Comparison of ENCODE assay signal across 12 cellular contexts in the genomic region with DNA sequence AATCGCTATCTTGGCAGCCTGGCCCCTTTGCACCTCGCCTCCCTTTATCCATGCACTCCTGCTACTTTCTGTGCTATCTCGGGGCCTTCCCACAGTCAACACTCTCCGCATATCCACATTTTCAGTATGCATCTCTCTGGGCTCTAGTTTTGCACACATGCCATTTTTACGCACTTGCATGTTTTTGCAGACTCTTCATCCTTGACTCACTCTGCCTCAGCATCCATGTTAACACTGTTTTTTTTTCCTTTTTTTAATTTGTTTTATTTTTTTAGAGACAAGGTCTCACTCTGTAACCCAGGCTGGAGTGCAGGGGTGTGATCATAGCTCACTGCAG. TPM values are rescaled to one million over a fixed set of nuclear protein-coding genes. Genes with fewer than 3 reads are reported as not detected.
DNase-seq lines count a peak whose midpoint lies in the region; ATAC-seq and TF ChIP-seq lines count a peak whose summit lies in the region.
"Had no signal": no experiment of that assay in that cellular context is flagged by ENCODE, and none has a peak within 500 bp of the region (broad histone marks: within the 10 kb centered on the region; RNA-seq: fewer than 3 reads in every experiment).

No MANE protein-coding gene starts in this region.

- peaks cover 10% of the 10 kb centered on the region for H3K36me3 Mint-ChIP-seq in brain

- peaks cover 5% of the 10 kb centered on the region for H3K27me3 Mint-ChIP-seq in brain
- H3K27me3 Mint-ChIP-seq: effector memory CD8-positive, alpha-beta T cell had no signal

- H3K9me3 ChIP-seq in iPS-20b (ENCODE audit: insufficient read depth, low read depth, low read length) (no peaks in the 10 kb centered on the region), subcutaneous abdominal adipose tissue (ENCODE audit: control insufficient read depth in 5 of 5, low read length in 5 of 5) (no peaks in the 10 kb centered on the region), ascending aorta (no peaks in the 10 kb centered on the region)

- H3K4me3 Mint-ChIP-seq in brain, result peak overlapping the region; percentile 58 to 89 (median 79)
- H3K4me3 Mint-ChIP-seq: effector memory CD8-positive, alpha-beta T cell had no signal

- peaks cover 81% of the 10 kb centered on the region for H3K4me1 Mint-ChIP-seq in brain

- H3K9ac ChIP-seq in iPS-20b (ENCODE audit: low read depth, low read length) (peak overlapping the region; percentile 47; the same call in 1 of the 2 replicates), subcutaneous abdominal adipose tissue (ENCODE audit: low read length in 5 of 5) (no peak overlapping the region)

- H3K36me3 ChIP-seq in H7 (replicated peaks; ENCODE audit: control insufficient read depth, insufficient read depth, low read length) (no peaks in the 10 kb centered on the region), iPS-20b (ENCODE audit: insufficient read depth, low read depth, low read length) (no peaks in the 10 kb centered on the region), subcutaneous abdominal adipose tissue (ENCODE audit: control insufficient read depth in 5 of 5, insufficient read depth in 5 of 5, low read length in 5 of 5) (peaks cover 0 to 14% (median 5%) of the 10 kb centered on the region in 5 donors), ascending aorta (no peaks in the 10 kb centered on the region)

- intact Hi-C loops in ascending aorta (cut with DNase I), result loop anchor here (10.0 kb wide), 1 partner anchor 352 kb away; a partner anchor contains a TSS

- H3K27ac ChIP-seq in iPS-20b (ENCODE audit: low read length), result no peak overlapping the region
- H3K27ac ChIP-seq in subcutaneous abdominal adipose tissue (ENCODE audit: low read depth, low read length), result peak overlapping the region; percentile 23
- H3K27ac ChIP-seq in ascending aorta, result peak overlapping the region in 1 of 2 donors; percentile 45

- H3K4me1 ChIP-seq in iPS-20b (ENCODE audit: insufficient read depth, low read length) (peaks cover 23% of the 10 kb centered on the region; the same call in 1 of the 2 replicates), subcutaneous abdominal adipose tissue (ENCODE audit: control insufficient read depth in 5 of 5, insufficient read depth in 5 of 5, low read length in 5 of 5) (peaks cover 13 to 62% (median 55%) of the 10 kb centered on the region in 5 donors), ascending aorta (peaks cover 15 to 24% of the 10 kb centered on the region in 2 donors)

- DNase-seq in H7, result no peak
- DNase-seq in germinal center (ENCODE audit: low spot score), result no peak
- DNase-seq in activated CD8-positive, alpha-beta memory T cell treated with anti-CD3 and anti-CD28 coated beads for 24 hours, result no peak
- no peak for DNase-seq in ascending aorta (ENCODE audit: low spot score in 2 of 2)
- DNase-seq: activated T-cell treated with anti-CD3 and anti-CD28 coated beads, Interleukin-2, amount 50 U/mL, for 48 hours; effector memory CD8-positive, alpha-beta T cell had no signal

- H3K9me3 Mint-ChIP-seq in brain, result peaks cover 0 to 4% (median 0%) of the 10 kb centered on the region in 5 experiments
- H3K9me3 Mint-ChIP-seq: effector memory CD8-positive, alpha-beta T cell had no signal

- no peak for TF ChIP-seq CTCF in brain (conservative IDR thresholded peaks at IDR 0.05)
- TF ChIP-seq CTCF in ascending aorta (IDR thresholded peaks at IDR 0.05), result no peak

- H3K27me3 ChIP-seq in H7 (ENCODE audit: control insufficient read depth, insufficient read depth, low read length) (no peaks in the 10 kb centered on the region), iPS-20b (ENCODE audit: insufficient read depth, low read length) (no peaks in the 10 kb centered on the region), subcutaneous abdominal adipose tissue (ENCODE audit: control insufficient read depth in 5 of 5, insufficient read depth in 4 of 5, low read length in 5 of 5) (peaks cover 0 to 6% (median 0%) of the 10 kb centered on the region in 5 donors), ascending aorta (no peaks in the 10 kb centered on the region)

- H3K27ac Mint-ChIP-seq in brain, result peak overlapping the region; percentile 84 to 97 (median 95)
- H3K27ac Mint-ChIP-seq: effector memory CD8-positive, alpha-beta T cell had no signal

- H3K4me3 ChIP-seq in H7 (ENCODE audit: insufficient read depth, low read depth, low read length) (peak overlapping the region; percentile 29), iPS-20b (ENCODE audit: low read length) (peak overlapping the region; percentile 45), subcutaneous abdominal adipose tissue (ENCODE audit: low read depth in 1 of 5, low read length in 5 of 5) (peak overlapping the region; percentile 29 to 49 (median 36)), ascending aorta (peak overlapping the region in 1 of 2 donors; percentile 50)

- no peak for ATAC-seq in GM21723 (IDR thresholded peaks at IDR 0.05; ENCODE audit: unreplicated experiment)
- ATAC-seq: effector memory CD8-positive, alpha-beta T cell had no signal

RNA-seq across cellular contexts. Expression of a gene that starts 2.5 kb away (rescaled TPM):
- total RNA-seq in H7 (2014; rRNA removed; shearing (Covaris generic)), result 1.7 and 2.4 TPM in 2 replicates
- 3.6 TPM for polyA plus RNA-seq in brain (ENCODE audit: insufficient read depth, low read depth, low replicate concordance)
- total RNA-seq in ascending aorta, result 0.32 TPM

RNA-seq across cellular contexts. Expression of a gene that starts 21.3 kb away (rescaled TPM):
- 0.78 and 1.8 TPM in 2 replicates for total RNA-seq in H7 (2014; rRNA removed; shearing (Covaris generic))
- polyA plus RNA-seq in brain (ENCODE audit: insufficient read depth, low read depth, low replicate concordance), result 3.1 TPM
- total RNA-seq in ascending aorta, result not detected
- total RNA-seq: lung microvascular endothelial cell, M059J had no signal

RNA-seq across cellular contexts. Expression of a gene that starts 23.4 kb away (rescaled TPM):
- 4.5 and 4.6 TPM in 2 replicates for total RNA-seq in H7 (2014; rRNA removed; shearing (Covaris generic))
- polyA plus RNA-seq in brain (ENCODE audit: insufficient read depth, low read depth, low replicate concordance), result 4.7 TPM
- 85.9 TPM for total RNA-seq in ascending aorta

RNA-seq across cellular contexts. Expression of a gene that starts 29.7 kb away (rescaled TPM):
- total RNA-seq in H7 (2014; rRNA removed; shearing (Covaris generic)), result 0.18 and 0.24 TPM in 2 replicates
- 0.20 TPM for polyA plus RNA-seq in brain (ENCODE audit: insufficient read depth, low read depth, low replicate concordance)
- total RNA-seq in ascending aorta, result not detected
- total RNA-seq: M059J had no signal

RNA-seq across cellular contexts. Expression of a gene that starts 35.4 kb away (rescaled TPM):
- total RNA-seq in H7 (2014; rRNA removed; shearing (Covaris generic)), result 6.1 and 8.2 TPM in 2 replicates
- 7.9 TPM for polyA plus RNA-seq in brain (ENCODE audit: insufficient read depth, low read depth, low replicate concordance)
- total RNA-seq in ascending aorta, result 3.8 TPM

Comparison
In these comparisons a context has a peak if more than half of its experiments do, and no peak if none do; other contexts are left out.
1. RNA of a gene that starts 23.4 kb away (total RNA-seq): 85.9 TPM in ascending aorta (single experiment); 4.5 to 4.6 TPM in H7; every median in the first group is over 10 times any median in the second.